Comparison of ENCODE assay signal across 11 cellular contexts in genomic region chr22:40240671-40241070, GRCh38.
DNase-seq lines count a peak whose midpoint lies in the region; ATAC-seq and TF ChIP-seq lines count a peak whose summit lies in the region.
"Had no signal": no experiment of that assay in that cellular context is flagged by ENCODE, and none has a peak within 500 bp of the region (broad histone marks: within the 10 kb centered on the region; RNA-seq: fewer than 3 reads in every experiment).

No MANE protein-coding gene starts in this region.

- H3K4me3 ChIP-seq in left ventricle myocardium inferior (no peak overlapping the region), epithelial cell of esophagus (ENCODE audit: low read length) (no peak overlapping the region), thyroid gland (replicated peaks in 1 of 3) (no peak overlapping the region)
- H3K4me3 ChIP-seq: gastroesophageal sphincter, sigmoid colon had no signal

- H3K4me1 ChIP-seq in left ventricle myocardium inferior (peaks cover 78% of the 10 kb centered on the region), thyroid gland (peaks cover 12 to 36% of the 10 kb centered on the region in 2 donors)

- H3K36me3 ChIP-seq in left ventricle myocardium inferior (no peaks in the 10 kb centered on the region), thyroid gland (no peaks in the 10 kb centered on the region)
- H3K36me3 ChIP-seq: sigmoid colon had no signal

- DNase-seq in left ventricle myocardium inferior (no peak), left cardiac atrium (no peak), T-helper 22 cell (ENCODE audit: low read depth) (peak; percentile 58), epithelial cell of esophagus (ENCODE audit: low read depth) (peak; percentile 24), thyroid gland (peak in 1 of 2 donors; percentile 30), NCI-H526 (lab: John Stamatoyannopoulos, UW) (no peak), medulla oblongata (ENCODE audit: extremely low spot score) (no peak), SIG-M5 (lab: John Stamatoyannopoulos, UW) (no peak)
- DNase-seq: kidney, sigmoid colon had no signal

- ATAC-seq in left cardiac atrium: no peak
- ATAC-seq: gastroesophageal sphincter had no signal

- peak overlapping the region; percentile 18 for H3K27ac ChIP-seq in left ventricle myocardium inferior (replicated peaks)
- peak overlapping the region in 2 of 3 donors; percentile 5 to 51 for H3K27ac ChIP-seq in thyroid gland
- H3K27ac ChIP-seq: sigmoid colon had no signal

- TF ChIP-seq CTCF in left ventricle myocardium inferior (IDR thresholded peaks at IDR 0.05; ENCODE audit: borderline replicate concordance) (no peak), epithelial cell of esophagus (IDR thresholded peaks at IDR 0.05; ENCODE audit: insufficient read depth, low read depth, low read length, missing control alignments) (no peak), thyroid gland (IDR thresholded peaks at IDR 0.05) (no peak)

- H3K9me3 ChIP-seq in left ventricle myocardium inferior (replicated peaks): no peaks in the 10 kb centered on the region
- H3K9me3 ChIP-seq in thyroid gland: no peaks in the 10 kb centered on the region
- H3K9me3 ChIP-seq: gastroesophageal sphincter, sigmoid colon had no signal

- no peaks in the 10 kb centered on the region for H3K27me3 ChIP-seq in left ventricle myocardium inferior (ENCODE audit: low read depth)
- no peaks in the 10 kb centered on the region for H3K27me3 ChIP-seq in thyroid gland
- H3K27me3 ChIP-seq: gastroesophageal sphincter, sigmoid colon had no signal

- TF ChIP-seq POLR2A in thyroid gland (IDR thresholded peaks at IDR 0.05): no peak

- intact Hi-C loops in left ventricle myocardium inferior (cut with micrococcal nuclease): no loop called here
- intact Hi-C loops in left cardiac atrium (cut with DNase I): no loop called here
- intact Hi-C loops in thyroid gland (cut with DNase I): no loop called here

Comparison
In these comparisons a context has a peak if more than half of its experiments do, and no peak if none do; other contexts are left out.
1. DNase-seq: peak in T-helper 22 cell (single experiment) and epithelial cell of esophagus (single experiment); none in left ventricle myocardium inferior (single experiment), left cardiac atrium (single experiment), NCI-H526 (0 of 2), medulla oblongata (single experiment) and SIG-M5 (single experiment).